Comparison of ENCODE assay signal across 1 cellular context in genomic region chr1:207752456-207753132, GRCh38.
A peak's percentile ranks its signal among the peaks of the same experiment; 100 is the strongest.
TF ChIP-seq lines count a peak whose summit lies in the region.

No MANE protein-coding gene starts in this region.

TF ChIP-seq in HepG2, 621 proteins besides CTCF, POLR2A, EP300 and RAD21 (continued from another document and continues in another):
- no peak for TF ChIP-seq ZGPAT (CRISPR knock-in tag; IDR thresholded peaks at IDR 0.05)
- TF ChIP-seq ZNF563 (CRISPR knock-in tag; IDR thresholded peaks at IDR 0.05) = no peak
- TF ChIP-seq FLYWCH1 (CRISPR knock-in tag; IDR thresholded peaks at IDR 0.05) = 0 out of 2 replicates have a peak, but pooled peaks have one; percentile 68
- TF ChIP-seq PAF1 (CRISPR knock-in tag; IDR thresholded peaks at IDR 0.05) = no peak
- no peak for TF ChIP-seq MED8 (CRISPR knock-in tag; IDR thresholded peaks at IDR 0.05; ENCODE audit: insufficient replicate concordance)
- no peak for TF ChIP-seq ZNF460 (CRISPR knock-in tag; IDR thresholded peaks at IDR 0.05; ENCODE audit: borderline replicate concordance)
- no peak for TF ChIP-seq HDAC6 (IDR thresholded peaks at IDR 0.05; ENCODE audit: low read depth, low read length)
- TF ChIP-seq ATF7-NPFF (CRISPR knock-in tag; IDR thresholded peaks at IDR 0.05; ENCODE audit: low read depth) = peak; percentile 29
- peak; percentile 28; the same call in 1 of the 2 replicates for TF ChIP-seq IKZF5 (CRISPR knock-in tag; IDR thresholded peaks at IDR 0.05)
- TF ChIP-seq ZZZ3 (CRISPR knock-in tag; IDR thresholded peaks at IDR 0.05; ENCODE audit: borderline replicate concordance) = 0 out of 2 replicates have a peak, but pooled peaks have one; percentile 57
- TF ChIP-seq REL (CRISPR knock-in tag; conservative IDR thresholded peaks at IDR 0.05) = no peak
- TF ChIP-seq HOXA3 (CRISPR knock-in tag; IDR thresholded peaks at IDR 0.05) = peak; percentile 78; the same call in 1 of the 2 replicates
- no peak for TF ChIP-seq TEAD2 (CRISPR knock-in tag; IDR thresholded peaks at IDR 0.05)
- TF ChIP-seq KLF13 (CRISPR knock-in tag; IDR thresholded peaks at IDR 0.05) = no peak
- peak; percentile 8 for TF ChIP-seq AGO1 (IDR thresholded peaks at IDR 0.05; ENCODE audit: low read depth, low read length, poor library complexity, severe bottlenecking)
- no peak for TF ChIP-seq BRF2 (CRISPR knock-in tag; IDR thresholded peaks at IDR 0.05)
- TF ChIP-seq ZNF282 (IDR thresholded peaks at IDR 0.05; ENCODE audit: partially characterized antibody) = no peak
- no peak for TF ChIP-seq ZNF510 (CRISPR knock-in tag; IDR thresholded peaks at IDR 0.05; ENCODE audit: low read depth)
- no peak for TF ChIP-seq THAP7 (CRISPR knock-in tag; IDR thresholded peaks at IDR 0.05)
- TF ChIP-seq TRIM24 (CRISPR knock-in tag; IDR thresholded peaks at IDR 0.05) = no peak
- TF ChIP-seq FOXO1 (CRISPR knock-in tag; IDR thresholded peaks at IDR 0.05) = peak; percentile 74
- no peak for TF ChIP-seq FOSL1 (CRISPR knock-in tag; IDR thresholded peaks at IDR 0.05; ENCODE audit: borderline replicate concordance)
- TF ChIP-seq HOXD1 (CRISPR knock-in tag; IDR thresholded peaks at IDR 0.05) = peak; percentile 16; the same call in 1 of the 2 replicates
- no peak for TF ChIP-seq MTERF4 (CRISPR knock-in tag; IDR thresholded peaks at IDR 0.05)
- no peak for TF ChIP-seq GRHL1 (CRISPR knock-in tag; conservative IDR thresholded peaks at IDR 0.05)
- 0 out of 2 replicates have a peak, but pooled peaks have one; percentile 63 for TF ChIP-seq ZNF501 (CRISPR knock-in tag; IDR thresholded peaks at IDR 0.05)
- TF ChIP-seq REXO4 (CRISPR knock-in tag; IDR thresholded peaks at IDR 0.05; ENCODE audit: borderline replicate concordance) = no peak
- no peak for TF ChIP-seq BCLAF1 (IDR thresholded peaks at IDR 0.05)
- TF ChIP-seq CHD2 (IDR thresholded peaks at IDR 0.05; ENCODE audit: low read depth, low read length) = no peak
- TF ChIP-seq ATF6 (CRISPR knock-in tag; conservative IDR thresholded peaks at IDR 0.05) = no peak
- TF ChIP-seq RBAK (CRISPR knock-in tag; IDR thresholded peaks at IDR 0.05) = no peak
- no peak for TF ChIP-seq SRSF9 (IDR thresholded peaks at IDR 0.05; ENCODE audit: borderline replicate concordance, insufficient read depth, low read depth, low read length, poor library complexity, severe bottlenecking)
- peak; percentile 86; the same call in 2 of the 3 replicates for TF ChIP-seq MXI1 (IDR thresholded peaks at IDR 0.05; ENCODE audit: borderline replicate concordance, low read depth, low read length)
- peak; percentile 80 for TF ChIP-seq HINFP (CRISPR knock-in tag; IDR thresholded peaks at IDR 0.05; ENCODE audit: low read depth)
- TF ChIP-seq KDM4B (CRISPR knock-in tag; IDR thresholded peaks at IDR 0.05) = no peak
- no peak for TF ChIP-seq NR2F2 (IDR thresholded peaks at IDR 0.05; ENCODE audit: borderline replicate concordance, low read depth)
- TF ChIP-seq ELK4 (CRISPR knock-in tag; IDR thresholded peaks at IDR 0.05; ENCODE audit: borderline replicate concordance) = no peak
- no peak for TF ChIP-seq ATF7 (IDR thresholded peaks at IDR 0.05)
- TF ChIP-seq ATF7 (CRISPR knock-in tag; IDR thresholded peaks at IDR 0.05) = no peak
- peak; percentile 34; the same call in 1 of the 2 replicates for TF ChIP-seq MED13 (CRISPR knock-in tag; IDR thresholded peaks at IDR 0.05)
- peak; percentile 77 for TF ChIP-seq DBP (CRISPR knock-in tag; IDR thresholded peaks at IDR 0.05; ENCODE audit: not compliant biosample characterization)
- no peak for TF ChIP-seq GPN1 (CRISPR knock-in tag; IDR thresholded peaks at IDR 0.05; ENCODE audit: borderline replicate concordance)
- TF ChIP-seq FOXM1 (CRISPR knock-in tag; IDR thresholded peaks at IDR 0.05) = no peak
- TF ChIP-seq KLF12 (CRISPR knock-in tag; IDR thresholded peaks at IDR 0.05; ENCODE audit: borderline replicate concordance) = peak; percentile 8; the same call in 1 of the 2 replicates
- no peak for TF ChIP-seq MLLT10 (CRISPR knock-in tag; IDR thresholded peaks at IDR 0.05)
- 0 out of 2 replicates have a peak, but pooled peaks have one; percentile 22 for TF ChIP-seq MTF1 (CRISPR knock-in tag; IDR thresholded peaks at IDR 0.05)
- TF ChIP-seq ZNF766 (CRISPR knock-in tag; IDR thresholded peaks at IDR 0.05; ENCODE audit: borderline replicate concordance) = peak; percentile 88; the same call in 1 of the 2 replicates
- peak; percentile 56; the same call in 1 of the 2 replicates for TF ChIP-seq DNMT1 (CRISPR knock-in tag; IDR thresholded peaks at IDR 0.05)
- no peak for TF ChIP-seq ATF4 (CRISPR knock-in tag; IDR thresholded peaks at IDR 0.05)
- no peak for TF ChIP-seq NBN (conservative IDR thresholded peaks at IDR 0.05)
